23 cellular contexts compared by ENCODE assay signal in genomic region chr17:3903051-3903825, GRCh38. TPM values are rescaled to one million over a fixed set of nuclear protein-coding genes. Genes with fewer than 3 reads are reported as not detected.
"Had no signal": no experiment of that assay in that cellular context is flagged by ENCODE, and none has a peak within 500 bp of the region (broad histone marks: within the 10 kb centered on the region; RNA-seq: fewer than 3 reads in every experiment).

No MANE protein-coding gene starts in this region.

- H3K27me3 ChIP-seq: gastroesophageal sphincter, heart right ventricle, neural progenitor cell, right lobe of liver, tibial artery had no signal

- H3K4me1 Mint-ChIP-seq: activated CD4-positive, alpha-beta T cell treated with anti-CD3 and anti-CD28 coated beads, Interleukin-2, amount 10 ng/mL, durations not matched to agents 7 days and 5 days had no signal

- H3K4me3 Mint-ChIP-seq: activated CD4-positive, alpha-beta T cell treated with anti-CD3 and anti-CD28 coated beads, Interleukin-2, amount 10 ng/mL, durations not matched to agents 7 days and 5 days; activated CD8-positive, alpha-beta T cell treated with anti-CD3 and anti-CD28 coated beads, Interleukin-2, amount 10 ng/mL, durations not matched to agents 7 days and 5 days; activated T-cell treated with anti-CD3 and anti-CD28 coated beads, Interleukin-2, amount 50 U/mL, for 4 hours; neural progenitor cell had no signal

- ATAC-seq: activated CD4-positive, CD25-positive, alpha-beta regulatory T cell treated with anti-CD3 and anti-CD28 coated beads, Interleukin-2, amount 50 U/mL, for 24 hours; activated CD8-positive, alpha-beta T cell treated with anti-CD3 and anti-CD28 coated beads, Interleukin-2, amount 10 ng/mL, durations not matched to agents 7 days and 5 days; activated T-cell treated with anti-CD3 and anti-CD28 coated beads, Interleukin-2, amount 50 U/mL, for 4 hours; gastroesophageal sphincter had no signal

- H3K27me3 Mint-ChIP-seq: activated CD4-positive, alpha-beta T cell treated with anti-CD3 and anti-CD28 coated beads, Interleukin-2, amount 10 ng/mL, durations not matched to agents 7 days and 5 days; naive B cell had no signal

- H3K36me3 ChIP-seq: gastroesophageal sphincter, left ventricle myocardium inferior, neural progenitor cell, right lobe of liver had no signal

- H3K27ac ChIP-seq: gastroesophageal sphincter, heart right ventricle, left ventricle myocardium inferior, neural progenitor cell, parathyroid adenoma, right lobe of liver had no signal

- H3K4me3 ChIP-seq: gastroesophageal sphincter, heart right ventricle, left ventricle myocardium inferior, neural progenitor cell, right lobe of liver, smooth muscle cell, tibial artery had no signal

- H3K9me3 Mint-ChIP-seq: activated CD4-positive, alpha-beta T cell treated with anti-CD3 and anti-CD28 coated beads, Interleukin-2, amount 10 ng/mL, durations not matched to agents 7 days and 5 days; activated T-cell treated with anti-CD3 and anti-CD28 coated beads, Interleukin-2, amount 50 U/mL, for 4 hours; naive B cell; neural progenitor cell had no signal

- H3K27ac Mint-ChIP-seq: activated CD4-positive, alpha-beta T cell treated with anti-CD3 and anti-CD28 coated beads, Interleukin-2, amount 10 ng/mL, durations not matched to agents 7 days and 5 days; activated CD8-positive, alpha-beta T cell treated with anti-CD3 and anti-CD28 coated beads, Interleukin-2, amount 10 ng/mL, durations not matched to agents 7 days and 5 days; neural progenitor cell had no signal

- DNase-seq: activated CD4-positive, alpha-beta T cell treated with anti-CD3 and anti-CD28 coated beads, Interleukin-2, amount 10 ng/mL, durations not matched to agents 7 days and 5 days; activated CD8-positive, alpha-beta memory T cell treated with anti-CD3 and anti-CD28 coated beads, Interleukin-2, amount 50 U/mL, for 4 hours; activated CD8-positive, alpha-beta T cell treated with anti-CD3 and anti-CD28 coated beads, Interleukin-2, amount 10 ng/mL, durations not matched to agents 7 days and 5 days; activated effector memory CD4-positive, alpha-beta T cell treated with Interleukin-2 at 50 U/mL for 16 hours; activated naive CD4-positive, alpha-beta T cell treated with anti-CD3 and anti-CD28 coated beads, Interleukin-2, amount 50 U/mL, for 16 hours; activated T-cell treated with anti-CD3 and anti-CD28 coated beads, Interleukin-2, amount 50 U/mL, for 4 hours; cerebellar nuclear complex; effector CD4-positive, alpha-beta T cell; heart right ventricle; kidney glomerular epithelial cell; left ventricle myocardium inferior; mammary epithelial cell; naive B cell; right lobe of liver; stimulated activated CD4-positive, alpha-beta T cell treated with anti-CD3 and anti-CD28 coated beads, Interleukin-4, amount 100 ng/mL, for 1 hour; T-helper 1 cell; T-helper 9 cell; tibial artery had no signal

- H3K4me1 ChIP-seq: gastroesophageal sphincter, heart right ventricle, left ventricle myocardium inferior, neural progenitor cell, parathyroid adenoma, right lobe of liver had no signal

- H3K36me3 Mint-ChIP-seq: neural progenitor cell had no signal

- H3K9me3 ChIP-seq: gastroesophageal sphincter, heart right ventricle, left ventricle myocardium inferior, right lobe of liver, tibial artery had no signal

RNA-seq across cellular contexts. Expression of gene P2RX1, which starts 13.0 kb away (rescaled TPM):
- total RNA-seq: mammary epithelial cell had no signal
- polyA plus RNA-seq: mammary epithelial cell had no signal
